In the genomic region with DNA sequence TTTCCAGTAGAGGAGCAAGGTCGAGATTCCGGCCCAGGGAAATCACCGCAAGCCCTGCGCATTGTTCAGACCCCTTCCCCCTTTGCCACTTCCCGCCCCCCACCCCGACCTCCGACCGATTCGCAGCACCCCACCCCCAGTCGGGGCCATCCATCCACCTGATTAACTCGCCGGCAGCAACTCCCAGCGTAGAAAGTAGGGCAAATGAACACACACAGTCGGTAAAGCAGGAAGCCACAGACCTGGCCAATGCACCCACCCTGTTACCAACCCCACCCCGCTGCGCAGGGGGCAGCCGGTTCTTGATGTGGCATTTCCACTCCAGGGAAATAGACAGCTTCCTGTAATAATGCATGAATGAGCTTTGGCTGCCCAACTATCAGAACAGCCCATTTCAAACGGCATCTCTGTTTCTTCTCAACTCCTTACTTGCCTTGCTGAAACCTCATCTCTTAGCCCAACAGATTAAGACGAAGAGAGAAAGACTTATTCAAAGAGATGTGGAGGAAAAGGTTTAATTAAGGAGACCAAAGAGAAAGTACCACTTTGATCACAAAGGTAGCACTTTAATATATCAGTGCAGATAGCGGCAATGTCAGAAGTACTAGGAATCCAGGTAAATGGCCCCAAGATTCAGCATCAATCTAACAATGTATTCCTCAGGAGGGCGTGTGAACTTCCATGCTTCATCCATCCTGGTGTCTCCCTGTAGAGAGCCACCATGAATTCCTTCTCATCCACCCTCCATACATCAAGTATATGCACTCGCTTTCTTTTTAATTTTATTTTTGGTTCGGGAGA, we compare ENCODE assay signal across 8 cellular contexts. TPM values are rescaled to one million over a fixed set of nuclear protein-coding genes. Genes with fewer than 3 reads are reported as not detected.
DNase-seq lines count a peak whose midpoint lies in the region; ATAC-seq and TF ChIP-seq lines count a peak whose summit lies in the region.

No MANE protein-coding gene starts in this region.

- DNase-seq in CD4-positive, CD25-positive, alpha-beta regulatory T cell: peak; percentile 53 to 79 (median 59)
- no peak for DNase-seq in SK-N-MC (ENCODE audit: low read depth, low spot score)
- DNase-seq in body of pancreas: peak in 2 of 4 donors; percentile 13 to 17
- DNase-seq in right lobe of liver: no peak
- DNase-seq in stimulated activated naive CD4-positive, alpha-beta T cell treated with Interleukin-2 at 50 U/mL for 16 hours (lab: John Stamatoyannopoulos, UW): peak; percentile 33
- no peak for DNase-seq in HUDEP-2 (lab: John Stamatoyannopoulos, UW; ENCODE audit: unreplicated experiment in 76 of 76)
- no peak for DNase-seq in AML-193 (lab: John Stamatoyannopoulos, UW)
- DNase-seq in GM10248 (ENCODE audit: extremely low spot score): no peak

- TF ChIP-seq CTCF in body of pancreas (IDR thresholded peaks at IDR 0.05): no peak
- no peak for TF ChIP-seq CTCF in right lobe of liver (IDR thresholded peaks at IDR 0.05)
- TF ChIP-seq CTCF in GM10248 (IDR thresholded peaks at IDR 0.05; ENCODE audit: control extremely low read depth, extremely low read depth, low read depth, missing control alignments): no peak

- H3K36me3 Mint-ChIP-seq in CD4-positive, CD25-positive, alpha-beta regulatory T cell: no peaks in the 10 kb centered on the region

- peak overlapping the region; percentile 94 to 97 (median 95) for H3K4me3 Mint-ChIP-seq in CD4-positive, CD25-positive, alpha-beta regulatory T cell

- POLR2A ChIA-PET in GM10248 (lab: Yijun Ruan, JAX): no interaction called here

- H3K27ac ChIP-seq in CD4-positive, CD25-positive, alpha-beta regulatory T cell (ENCODE audit: insufficient read depth, low read length, poor library complexity, severe bottlenecking): peak overlapping the region; percentile 84
- no peak overlapping the region for H3K27ac ChIP-seq in SK-N-MC
- peak overlapping the region in 3 of 4 donors; percentile 42 to 81 (median 76) for H3K27ac ChIP-seq in body of pancreas
- no peak overlapping the region for H3K27ac ChIP-seq in right lobe of liver

- WGBS in body of pancreas, 2 donors: 41 to 58% methylated on average over 23 of the region's 23 CpGs
- WGBS in right lobe of liver (ENCODE audit: insufficient coverage, low coverage, low lambda C conversion rate, missing lambda C conversion rate): 31% methylated on average over 18 of the region's 23 CpGs

- peaks cover 66% of the 10 kb centered on the region for H3K4me1 ChIP-seq in CD4-positive, CD25-positive, alpha-beta regulatory T cell (ENCODE audit: control insufficient read depth, insufficient read depth, low read length, poor library complexity, severe bottlenecking)
- peaks cover 28% of the 10 kb centered on the region for H3K4me1 ChIP-seq in body of pancreas
- H3K4me1 ChIP-seq in right lobe of liver: peaks cover 0 to 12% (median 3%) of the 10 kb centered on the region in 4 donors

- H3K27ac Mint-ChIP-seq in CD4-positive, CD25-positive, alpha-beta regulatory T cell: peak overlapping the region; percentile 92 to 93 (median 92)

- CTCF ChIA-PET in GM10248 (lab: Yijun Ruan, JAX): interaction anchor here (0.9 to 2.0 kb wide), 2 partner anchors 20 to 108 kb away, joined by 3 to 4 read pairs; no protein-coding TSS in a partner anchor

- peak in 1 of 2 donors; percentile 10 for ATAC-seq in CD4-positive, CD25-positive, alpha-beta regulatory T cell (ENCODE audit: low read depth in 2 of 2)
- ATAC-seq in body of pancreas (no peak), right lobe of liver (no peak)

- H3K9me3 ChIP-seq in CD4-positive, CD25-positive, alpha-beta regulatory T cell (ENCODE audit: control insufficient read depth in 2 of 2, low read length in 2 of 2): no peaks in the 10 kb centered on the region
- no peaks in the 10 kb centered on the region for H3K9me3 ChIP-seq in SK-N-MC (ENCODE audit: low read depth, low read length)
- no peaks in the 10 kb centered on the region for H3K9me3 ChIP-seq in body of pancreas
- no peaks in the 10 kb centered on the region for H3K9me3 ChIP-seq in right lobe of liver

- TF ChIP-seq POLR2A in body of pancreas (IDR thresholded peaks at IDR 0.05): no peak
- no peak for TF ChIP-seq POLR2A in right lobe of liver (IDR thresholded peaks at IDR 0.05)

- no peaks in the 10 kb centered on the region for H3K36me3 ChIP-seq in CD4-positive, CD25-positive, alpha-beta regulatory T cell (ENCODE audit: control insufficient read depth, insufficient read depth, low read length)
- no peaks in the 10 kb centered on the region for H3K36me3 ChIP-seq in SK-N-MC (ENCODE audit: insufficient read depth, low read length)
- H3K36me3 ChIP-seq in body of pancreas (replicated peaks in 1 of 2; ENCODE audit: insufficient read depth in 1 of 2, low read depth in 2 of 2): no peaks in the 10 kb centered on the region
- H3K36me3 ChIP-seq in right lobe of liver: no peaks in the 10 kb centered on the region

- H3K4me1 Mint-ChIP-seq in CD4-positive, CD25-positive, alpha-beta regulatory T cell: peaks cover 9 to 35% (median 17%) of the 10 kb centered on the region in 4 donors

- intact Hi-C loops in body of pancreas (cut with DNase I): no loop called here
- intact Hi-C loops in right lobe of liver (cut with DNase I): no loop called here

- peak overlapping the region; percentile 99 for H3K4me3 ChIP-seq in CD4-positive, CD25-positive, alpha-beta regulatory T cell (ENCODE audit: low read depth, low read length)
- H3K4me3 ChIP-seq in SK-N-MC: peak overlapping the region; percentile 87; the same call in 1 of the 2 replicates
- H3K4me3 ChIP-seq in body of pancreas: no peak overlapping the region
- H3K4me3 ChIP-seq in right lobe of liver: peak overlapping the region in 2 of 3 donors; percentile 72 to 88

- H3K9me3 Mint-ChIP-seq in CD4-positive, CD25-positive, alpha-beta regulatory T cell: peaks cover 0 to 2% (median 0%) of the 10 kb centered on the region in 7 donors

- no peaks in the 10 kb centered on the region for H3K27me3 ChIP-seq in CD4-positive, CD25-positive, alpha-beta regulatory T cell (ENCODE audit: control insufficient read depth, insufficient read depth, low read length)
- H3K27me3 ChIP-seq in body of pancreas: no peaks in the 10 kb centered on the region
- H3K27me3 ChIP-seq in right lobe of liver: no peaks in the 10 kb centered on the region

- no peak overlapping the region for H3K9ac ChIP-seq in SK-N-MC (ENCODE audit: insufficient read length)

- no peaks in the 10 kb centered on the region for H3K27me3 Mint-ChIP-seq in CD4-positive, CD25-positive, alpha-beta regulatory T cell

RNA-seq across cellular contexts. Expression of a gene that starts 1.9 kb away (rescaled TPM):
- 162 TPM for total RNA-seq in CD4-positive, CD25-positive, alpha-beta regulatory T cell
- 10 to 100 TPM; 14.7 to 26.7 (median 22.0) TPM for polyA plus RNA-seq in CD4-positive, CD25-positive, alpha-beta regulatory T cell
- 1 to 10 TPM; 7.6 to 9.6 TPM for total RNA-seq in body of pancreas
- total RNA-seq in right lobe of liver: 1 to 10 TPM; 5.2 to 8.0 (median 6.8) TPM

Comparison
In these comparisons a context has a peak if more than half of its experiments do, and no peak if none do; other contexts are left out.
1. DNase-seq: peak in CD4-positive, CD25-positive, alpha-beta regulatory T cell (3 of 3) and stimulated activated naive CD4-positive, alpha-beta T cell treated with Interleukin-2 at 50 U/mL for 16 hours (single experiment); none in SK-N-MC (single experiment), right lobe of liver (0 of 3), HUDEP-2 (0 of 76), AML-193 (0 of 2) and GM10248 (single experiment).
2. H3K27ac ChIP-seq: peak in CD4-positive, CD25-positive, alpha-beta regulatory T cell (single experiment) and body of pancreas (3 of 4); none in SK-N-MC (single experiment) and right lobe of liver (0 of 3).
3. H3K4me3 ChIP-seq: peak in CD4-positive, CD25-positive, alpha-beta regulatory T cell (single experiment), SK-N-MC (single experiment) and right lobe of liver (2 of 3); none in body of pancreas (0 of 2).
4. RNA of a gene that starts 1.9 kb away (total RNA-seq): 162 TPM in CD4-positive, CD25-positive, alpha-beta regulatory T cell (single experiment); 7.6 to 9.6 TPM in body of pancreas and 5.2 to 8.0 TPM in right lobe of liver; every median in the first group is over 10 times any median in the second.